In the genomic region with DNA sequence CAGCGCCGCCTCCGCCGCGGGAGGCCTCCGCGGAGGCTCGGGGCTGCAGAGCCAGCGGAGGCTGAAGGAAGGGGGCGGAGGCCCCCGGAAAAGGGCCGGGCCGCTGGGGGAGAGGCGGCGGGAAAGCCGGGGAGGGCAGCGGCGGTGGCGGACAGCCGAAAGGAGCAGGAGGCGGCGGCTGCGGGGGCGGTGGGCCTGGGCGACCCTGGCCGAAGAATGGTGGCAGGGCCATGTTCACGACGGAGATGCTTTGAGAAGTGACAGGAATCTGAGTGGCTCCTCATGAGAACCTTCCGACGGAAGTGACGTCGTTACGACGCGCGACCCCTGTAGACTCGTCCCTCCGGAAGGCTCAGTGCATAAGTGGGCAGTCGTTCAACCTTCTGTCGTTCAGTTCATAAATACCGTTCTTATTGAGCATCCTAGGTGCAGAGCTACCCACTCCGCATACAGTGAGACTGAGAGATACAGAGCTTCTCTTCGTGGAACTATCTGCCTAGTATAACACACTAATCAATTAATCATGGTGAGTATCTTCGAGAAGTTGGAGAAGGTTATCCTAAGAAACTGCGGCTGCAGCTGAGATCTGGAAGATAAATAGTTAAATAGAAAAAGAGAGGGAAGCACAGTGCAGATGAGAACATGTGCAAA, we compare ENCODE assay signal across 8 cellular contexts. TPM values are rescaled to one million over a fixed set of nuclear protein-coding genes. Genes with fewer than 3 reads are reported as not detected.
A peak's percentile ranks its signal among the peaks of the same experiment; 100 is the strongest.
DNase-seq lines count a peak whose midpoint lies in the region; ATAC-seq, FAIRE-seq and TF ChIP-seq lines count a peak whose summit lies in the region.

A gene with protein sequence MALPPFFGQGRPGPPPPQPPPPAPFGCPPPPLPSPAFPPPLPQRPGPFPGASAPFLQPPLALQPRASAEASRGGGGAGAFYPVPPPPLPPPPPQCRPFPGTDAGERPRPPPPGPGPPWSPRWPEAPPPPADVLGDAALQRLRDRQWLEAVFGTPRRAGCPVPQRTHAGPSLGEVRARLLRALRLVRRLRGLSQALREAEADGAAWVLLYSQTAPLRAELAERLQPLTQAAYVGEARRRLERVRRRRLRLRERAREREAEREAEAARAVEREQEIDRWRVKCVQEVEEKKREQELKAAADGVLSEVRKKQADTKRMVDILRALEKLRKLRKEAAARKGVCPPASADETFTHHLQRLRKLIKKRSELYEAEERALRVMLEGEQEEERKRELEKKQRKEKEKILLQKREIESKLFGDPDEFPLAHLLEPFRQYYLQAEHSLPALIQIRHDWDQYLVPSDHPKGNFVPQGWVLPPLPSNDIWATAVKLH (minus strand): TSS at position 259 of the 651 bp plus-strand sequence. CDS start 27 bp downstream, at position 232.

- TF ChIP-seq CTCF in VCaP (conservative IDR thresholded peaks at IDR 0.05) (no peak), breast epithelium (IDR thresholded peaks at IDR 0.05) (no peak)

- intact Hi-C loops in breast epithelium (cut with DNase I; ENCODE audit: low total_unique reads): no loop called here

- H3K27ac ChIP-seq in VCaP: peak within 1 kb of the TSS; percentile 94
- H3K27ac ChIP-seq in breast epithelium: peak within 1 kb of the TSS; percentile 86 to 87
- peak within 1 kb of the TSS; percentile 76 to 91 for H3K27ac ChIP-seq in small intestine (ENCODE audit: low read depth in 1 of 2, low read length in 1 of 2)

- H3K36me3 ChIP-seq in breast epithelium (no peaks in the 10 kb centered on the region), small intestine (ENCODE audit: control insufficient read depth in 2 of 2, insufficient read depth in 2 of 2, low read length in 2 of 2) (peaks cover 0 to 2% of the 10 kb centered on the region in 2 donors)

- H3K4me3 ChIP-seq in breast epithelium (peak within 1 kb of the TSS; percentile 80 to 95 (median 81)), small intestine (ENCODE audit: low read depth in 1 of 2, low read length in 2 of 2) (peak within 1 kb of the TSS; percentile 65 to 71)

- TF ChIP-seq POLR2A in breast epithelium (IDR thresholded peaks at IDR 0.05): no peak

- ATAC-seq in GM18861 (IDR thresholded peaks at IDR 0.05; ENCODE audit: unreplicated experiment) (peak; percentile 82), HG03103 (IDR thresholded peaks at IDR 0.05; ENCODE audit: low read depth, unreplicated experiment) (peak; percentile 78)

- DNase-seq in NCI-H2196 (lab: John Stamatoyannopoulos, UW; ENCODE audit: unreplicated experiment): peak; percentile 80
- DNase-seq in breast epithelium (ENCODE audit: low spot score in 2 of 2): peak; percentile 73 to 75
- DNase-seq in iPS-NIHi11 (ENCODE audit: low spot score): peak; percentile 100
- peak; percentile 90 for DNase-seq in small intestine

- WGBS in small intestine, 3 donors: 1% methylated on average over 39 to 45 of the region's 45 CpGs

- H3K9me3 ChIP-seq in breast epithelium (peaks cover 4 to 8% of the 10 kb centered on the region in 2 donors), small intestine (ENCODE audit: control insufficient read depth, low read depth) (no peaks in the 10 kb centered on the region)

- peaks cover 0 to 10% of the 10 kb centered on the region in 2 donors for H3K4me1 ChIP-seq in breast epithelium
- no peaks in the 10 kb centered on the region for H3K4me1 ChIP-seq in small intestine (ENCODE audit: control insufficient read depth in 2 of 2, insufficient read depth in 1 of 2, low read depth in 1 of 2, low read length in 1 of 2)

- peak; percentile 30 for FAIRE-seq in A204.1 (lab: Jason Lieb, UNC)
- no peak for FAIRE-seq in small intestine (lab: Jason Lieb, UNC)

- no peaks in the 10 kb centered on the region for H3K27me3 ChIP-seq in breast epithelium
- no peaks in the 10 kb centered on the region for H3K27me3 ChIP-seq in small intestine (ENCODE audit: control insufficient read depth in 2 of 2, insufficient read depth in 2 of 2, low read length in 2 of 2)

RNA-seq across cellular contexts. Expression of the gene that starts here (rescaled TPM):
- 10 to 100 TPM; 21.6 to 26.7 (median 24.4) TPM for total RNA-seq in breast epithelium
- 10 to 100 TPM in 2 of 3 donors, 1 to 10 TPM in 1; 8.4 to 12.3 (median 11.6) TPM for polyA plus RNA-seq in small intestine

Comparison
In these comparisons a context has a peak if more than half of its experiments do, and no peak if none do; other contexts are left out.
1. Peak in every context shown above with its lines: DNase-seq, ATAC-seq, H3K4me3 ChIP-seq and H3K27ac ChIP-seq.